Comparison of ENCODE assay signal across 9 cellular contexts in the genomic region with DNA sequence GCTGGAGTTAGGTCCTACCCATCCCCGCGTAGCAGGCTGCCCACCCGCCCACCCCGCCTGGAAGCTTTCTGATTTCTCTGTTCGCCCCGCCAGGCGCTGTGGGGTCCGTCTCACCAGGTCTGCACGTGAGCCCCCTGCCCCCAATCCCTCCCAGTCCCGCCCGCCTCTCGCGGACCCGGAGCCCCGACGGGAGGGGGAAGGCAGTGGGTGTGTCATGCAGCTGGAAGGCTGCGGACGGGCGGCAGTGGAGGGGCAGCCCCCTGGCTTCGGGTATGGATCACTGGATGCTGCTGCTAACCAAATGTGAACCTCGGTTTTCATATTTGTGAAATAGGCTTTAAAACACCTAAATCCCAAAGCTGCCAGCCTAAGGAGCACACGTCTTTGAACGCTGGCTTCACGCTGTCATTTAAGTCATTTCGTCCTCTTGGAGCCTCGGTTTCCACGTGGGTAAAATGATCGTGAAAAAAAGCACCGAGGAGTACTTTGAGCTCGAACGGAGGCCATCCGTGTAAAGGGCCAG. TPM values are rescaled to one million over a fixed set of nuclear protein-coding genes. Genes with fewer than 3 reads are reported as not detected.
A peak's percentile ranks its signal among the peaks of the same experiment; 100 is the strongest.
DNase-seq lines count a peak whose midpoint lies in the region; ATAC-seq and TF ChIP-seq lines count a peak whose summit lies in the region.
"Had no signal": no experiment of that assay in that cellular context is flagged by ENCODE, and none has a peak within 500 bp of the region (broad histone marks: within the 10 kb centered on the region; RNA-seq: fewer than 3 reads in every experiment).

No MANE protein-coding gene starts in this region.

- no peaks in the 10 kb centered on the region for H3K36me3 ChIP-seq in BLaER1
- H3K36me3 ChIP-seq: transverse colon had no signal

- no peak for ATAC-seq in naive thymus-derived CD8-positive, alpha-beta T cell
- ATAC-seq in GM18498 (IDR thresholded peaks at IDR 0.05; ENCODE audit: unreplicated experiment) (no peak), HG03571 (IDR thresholded peaks at IDR 0.05; ENCODE audit: unreplicated experiment) (no peak)

- peak overlapping the region; percentile 70 to 89 (median 84) for H3K4me3 Mint-ChIP-seq in naive thymus-derived CD8-positive, alpha-beta T cell

- H3K36me3 Mint-ChIP-seq in naive thymus-derived CD8-positive, alpha-beta T cell: no peaks in the 10 kb centered on the region

- peaks cover 33% of the 10 kb centered on the region for H3K27me3 ChIP-seq in BLaER1

- H3K9me3 Mint-ChIP-seq in naive thymus-derived CD8-positive, alpha-beta T cell: no peaks in the 10 kb centered on the region

- peaks cover 6% of the 10 kb centered on the region; the same call in 1 of the 2 replicates for H4K20me1 ChIP-seq in BLaER1

- TF ChIP-seq CTCF in LNCaP clone FGC (IDR thresholded peaks at IDR 0.05; ENCODE audit: control insufficient read depth, extremely low read depth, insufficient read depth) (no peak), cardiac fibroblast (IDR thresholded peaks at IDR 0.05; ENCODE audit: low read depth, low read length) (no peak)

- peaks cover 0 to 9% (median 0%) of the 10 kb centered on the region in 5 donors for H3K27me3 Mint-ChIP-seq in naive thymus-derived CD8-positive, alpha-beta T cell

- POLR2A ChIA-PET in naive thymus-derived CD8-positive, alpha-beta T cell (lab: Charles Lee): interaction anchor here (0.5 to 1.6 kb wide), 7 partner anchors 8 to 266 kb away, joined by 3 to 4 read pairs (median 3); partner anchors contain the start of gene PACSIN2

- peaks cover 0 to 16% (median 8%) of the 10 kb centered on the region in 4 donors for H3K4me1 Mint-ChIP-seq in naive thymus-derived CD8-positive, alpha-beta T cell

- H3K9ac ChIP-seq in BLaER1: no peak overlapping the region

- no peaks in the 10 kb centered on the region for H3K9me3 ChIP-seq in BLaER1
- H3K9me3 ChIP-seq: transverse colon had no signal

- no peak for DNase-seq in LNCaP clone FGC (ENCODE audit: low read depth)
- no peak for DNase-seq in cardiac fibroblast (ENCODE audit: low read depth in 2 of 2)
- no peak for DNase-seq in naive thymus-derived CD8-positive, alpha-beta T cell
- DNase-seq in NCI-H2029 (lab: John Stamatoyannopoulos, UW): no peak
- DNase-seq in NCI-H526 treated with DMSO at 0.1 percent for 48 hours (lab: John Stamatoyannopoulos, UW): no peak

- H3K4me1 ChIP-seq in BLaER1: peaks cover 74% of the 10 kb centered on the region

- peak overlapping the region in 4 of 10 donors; percentile 27 to 82 (median 77) for H3K27ac Mint-ChIP-seq in naive thymus-derived CD8-positive, alpha-beta T cell

- peak overlapping the region; percentile 75 for H3K4me3 ChIP-seq in BLaER1
- H3K4me3 ChIP-seq in LNCaP clone FGC (ENCODE audit: low read depth, low read length): peak overlapping the region; percentile 81
- peak overlapping the region; percentile 35 to 45 for H3K4me3 ChIP-seq in cardiac fibroblast (replicated peaks in 1 of 2; ENCODE audit: low read depth in 2 of 2, low read length in 2 of 2)

- peak overlapping the region; percentile 92 for H3K4me2 ChIP-seq in BLaER1

- no peak overlapping the region for H3K27ac ChIP-seq in BLaER1

RNA-seq across cellular contexts. Expression of gene BIK, which starts 0.6 kb away (rescaled TPM):
- 1 to 10 TPM; 2.6 TPM for total RNA-seq in naive thymus-derived CD8-positive, alpha-beta T cell
- polyA plus RNA-seq in naive thymus-derived CD8-positive, alpha-beta T cell: 1 to 10 TPM; 2.8 to 6.1 (median 4.0) TPM

RNA-seq across cellular contexts. Expression of gene TTLL1, which starts 20.8 kb away (rescaled TPM):
- total RNA-seq in naive thymus-derived CD8-positive, alpha-beta T cell: 1 to 10 TPM; 6.6 to 7.3 TPM
- 10 to 100 TPM; 12.7 to 14.5 (median 12.8) TPM for polyA plus RNA-seq in naive thymus-derived CD8-positive, alpha-beta T cell

RNA-seq across cellular contexts. Expression of gene MCAT, which starts 33.2 kb away (rescaled TPM):
- total RNA-seq in naive thymus-derived CD8-positive, alpha-beta T cell: 10 to 100 TPM in 1 of 2 experiments, 1 to 10 TPM in 1; 9.2 to 10.1 TPM
- polyA plus RNA-seq in naive thymus-derived CD8-positive, alpha-beta T cell: 10 to 100 TPM; 10.8 to 11.3 (median 10.8) TPM

RNA-seq across cellular contexts. Expression of gene TSPO, which starts 41.4 kb away (rescaled TPM):
- 10 to 100 TPM; 64.0 to 69.0 TPM for total RNA-seq in naive thymus-derived CD8-positive, alpha-beta T cell
- 100 to 1,000 TPM; 284 to 305 (median 304) TPM for polyA plus RNA-seq in naive thymus-derived CD8-positive, alpha-beta T cell
